Comparison of ENCODE assay signal across 8 cellular contexts in the genomic region with DNA sequence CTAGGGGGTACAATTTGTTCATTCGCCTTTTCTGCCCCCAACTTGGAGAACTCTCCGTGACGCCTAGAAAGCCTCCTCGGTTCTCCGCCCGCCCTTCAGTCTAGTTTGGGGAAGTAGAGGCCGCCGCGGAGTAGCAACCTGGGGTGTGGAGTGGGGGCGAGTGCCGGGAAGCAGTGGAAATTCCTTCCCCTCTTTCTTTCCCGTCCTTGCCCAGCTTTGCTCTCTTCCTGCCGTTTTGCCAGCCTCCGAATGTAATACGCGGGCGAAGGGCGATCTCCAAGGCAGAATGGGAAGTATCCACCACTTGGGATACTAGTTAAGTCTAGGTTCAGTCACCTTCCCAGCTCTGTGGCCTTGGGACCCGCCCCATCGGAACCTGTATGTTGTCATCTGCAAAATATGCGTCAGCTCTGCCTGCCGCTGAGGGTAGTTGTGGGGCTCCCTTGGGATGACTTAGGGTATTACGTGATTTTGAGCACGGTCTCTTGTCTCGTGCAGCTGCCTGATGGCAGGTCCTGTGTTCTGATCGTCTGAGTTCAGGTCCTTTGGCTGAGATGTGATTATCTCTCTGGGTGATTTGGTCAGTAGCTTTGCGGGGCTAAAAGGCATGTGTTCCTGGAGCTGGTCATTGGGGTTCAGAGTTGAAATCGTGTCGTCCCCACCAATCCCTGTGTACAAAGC. TPM values are rescaled to one million over a fixed set of nuclear protein-coding genes. Genes with fewer than 3 reads are reported as not detected.
DNase-seq lines count a peak whose midpoint lies in the region; ATAC-seq and TF ChIP-seq lines count a peak whose summit lies in the region.

No MANE protein-coding gene starts in this region.

- TF ChIP-seq CTCF in body of pancreas (IDR thresholded peaks at IDR 0.05), result peak in 1 of 7 experiments; percentile 6
- TF ChIP-seq CTCF in spleen (IDR thresholded peaks at IDR 0.05 in 8 of 11, conservative IDR thresholded peaks at IDR 0.05 in 3 of 11), result peak in 1 of 11 experiments; percentile 6

- WGBS in body of pancreas, 2 donors, result 1 to 2% methylated on average over 28 to 29 of the region's 29 CpGs
- 1 to 2% (median 1%) methylated on average over 26 to 29 of the region's 29 CpGs for WGBS in spleen, 5 donors

- no peaks in the 10 kb centered on the region for H3K27me3 ChIP-seq in body of pancreas
- H3K27me3 ChIP-seq in spleen (replicated peaks in 1 of 7), result peaks cover 0 to 23% (median 5%) of the 10 kb centered on the region in 7 donors

- intact Hi-C loops in body of pancreas (cut with DNase I), result no loop called here
- intact Hi-C loops in spleen (cut with DNase I; ENCODE audit: low total_unique reads), result no loop called here

- H3K4me1 ChIP-seq in body of pancreas, result peaks cover 17% of the 10 kb centered on the region
- peaks cover 6 to 60% (median 40%) of the 10 kb centered on the region in 6 donors for H3K4me1 ChIP-seq in spleen

- H3K27ac ChIP-seq in body of pancreas (peak overlapping the region; percentile 6 to 70 (median 61)), spleen (peak overlapping the region; percentile 63 to 90 (median 84))

- DNase-seq in NCI-H146 (lab: John Stamatoyannopoulos, UW) (peak; percentile 32), T-helper 9 cell (peak; percentile 59), body of pancreas (peak; percentile 71 to 78 (median 76)), iPS-NIHi11 (ENCODE audit: low spot score) (peak; percentile 53), spleen (peak; percentile 89), GOT3 (lab: John Stamatoyannopoulos, UW) (no peak)

- TF ChIP-seq POLR2A in GM15510 (IDR thresholded peaks at IDR 0.05; ENCODE audit: borderline replicate concordance, extremely low read depth, insufficient read length), result peak; percentile 33
- TF ChIP-seq POLR2A in body of pancreas (IDR thresholded peaks at IDR 0.05), result peak in 2 of 3 donors; percentile 34 to 44
- TF ChIP-seq POLR2A in spleen (IDR thresholded peaks at IDR 0.05), result no peak

- H3K36me3 ChIP-seq in body of pancreas (replicated peaks in 1 of 2; ENCODE audit: insufficient read depth in 1 of 2, low read depth in 2 of 2) (no peaks in the 10 kb centered on the region), spleen (no peaks in the 10 kb centered on the region)

- H3K4me3 ChIP-seq in body of pancreas (peak overlapping the region; percentile 41 to 75), spleen (peak overlapping the region; percentile 57 to 90 (median 76))

- ATAC-seq in HG02759 (IDR thresholded peaks at IDR 0.05; ENCODE audit: unreplicated experiment), result peak; percentile 65
- peak; percentile 77 for ATAC-seq in body of pancreas

- H3K9me3 ChIP-seq in body of pancreas (no peaks in the 10 kb centered on the region), spleen (no peaks in the 10 kb centered on the region)

RNA-seq across cellular contexts. Expression of gene PAM, which starts 0.7 kb away (rescaled TPM):
- total RNA-seq in body of pancreas (100 to 1,000 TPM in 1 of 2 donors, 10 to 100 TPM in 1; 75.2 to 111 TPM), spleen (100 to 1,000 TPM; 101 to 155 (median 117) TPM)
- 10 to 100 TPM; 37.4 to 49.2 (median 40.0) TPM for polyA plus RNA-seq in spleen

Comparison
In these comparisons a context has a peak if more than half of its experiments do, and no peak if none do; other contexts are left out.
1. POLR2A ChIP-seq: peak in GM15510 (single experiment) and body of pancreas (2 of 3); none in spleen (0 of 3).